In genomic region chr2:55742996-55743395, GRCh38 we compare ENCODE assay signal across 1 cellular context.
TF ChIP-seq lines count a peak whose summit lies in the region.

No MANE protein-coding gene starts in this region.

TF ChIP-seq in IMR-90, 13 proteins besides CTCF, POLR2A, EP300 and RAD21:
- TF ChIP-seq NFE2L2 (IDR thresholded peaks at IDR 0.05; ENCODE audit: low read depth, low read length), result no peak
- no peak for TF ChIP-seq MXI1 (IDR thresholded peaks at IDR 0.05; ENCODE audit: borderline replicate concordance, low read depth, low read length)
- no peak for TF ChIP-seq CHD1 (IDR thresholded peaks at IDR 0.05; ENCODE audit: low read depth, low read length)
- no peak for TF ChIP-seq USF2 (IDR thresholded peaks at IDR 0.05; ENCODE audit: low read depth, low read length)
- TF ChIP-seq CEBPB (IDR thresholded peaks at IDR 0.05; ENCODE audit: low read depth, low read length), result no peak
- no peak for TF ChIP-seq MAFK (IDR thresholded peaks at IDR 0.05; ENCODE audit: low read depth, low read length)
- no peak for TF ChIP-seq MAZ (IDR thresholded peaks at IDR 0.05; ENCODE audit: borderline replicate concordance, low read depth, low read length)
- no peak for TF ChIP-seq RCOR1 (IDR thresholded peaks at IDR 0.05; ENCODE audit: insufficient replicate concordance, low read length)
- no peak for TF ChIP-seq SMC3 (IDR thresholded peaks at IDR 0.05; ENCODE audit: low read depth, low read length)
